Comparison of ENCODE assay signal across 10 cellular contexts in the genomic region with DNA sequence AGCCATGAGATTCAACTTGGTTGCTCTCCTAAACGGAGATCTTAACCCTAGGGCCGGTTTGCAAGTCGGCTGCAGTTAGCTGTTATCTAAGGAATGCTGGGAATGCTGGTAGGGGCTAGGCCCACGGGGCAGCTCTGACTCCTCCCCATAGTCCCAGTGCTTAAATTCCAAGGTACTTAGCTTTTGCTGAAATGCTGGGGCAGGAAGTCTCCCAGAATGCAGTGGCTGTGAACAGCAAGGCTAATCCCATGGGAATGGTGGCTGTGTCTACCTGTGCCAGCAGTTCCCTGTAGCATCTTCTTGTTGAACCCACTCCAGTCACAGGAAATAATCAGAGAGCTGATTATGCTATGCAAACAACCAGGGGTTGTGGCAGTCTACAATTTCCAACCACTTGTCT.
DNase-seq lines count a peak whose midpoint lies in the region; ATAC-seq, FAIRE-seq and TF ChIP-seq lines count a peak whose summit lies in the region.
"Had no signal": no experiment of that assay in that cellular context is flagged by ENCODE, and none has a peak within 500 bp of the region (broad histone marks: within the 10 kb centered on the region; RNA-seq: fewer than 3 reads in every experiment).

No MANE protein-coding gene starts in this region.

- peaks cover 41% of the 10 kb centered on the region for H3K4me1 ChIP-seq in astrocyte (ENCODE audit: insufficient read depth, low read length)
- H3K4me1 ChIP-seq: BLaER1 treated with 17β-estradiol and CSF1 and Interleukin-3, amounts not matched to agents 10 nM and 100 nM had no signal

- H3K9me3 Mint-ChIP-seq in astrocyte (ENCODE audit: unreplicated experiment) (no peaks in the 10 kb centered on the region), glutamatergic neuron (ENCODE audit: unreplicated experiment) (peaks cover 3% of the 10 kb centered on the region)

- H3K27ac Mint-ChIP-seq in astrocyte (ENCODE audit: unreplicated experiment): peak overlapping the region; percentile 94
- no peak overlapping the region for H3K27ac Mint-ChIP-seq in glutamatergic neuron (ENCODE audit: unreplicated experiment)

- DNase-seq in NCI-H510A treated with DMSO at 0.1 percent for 48 hours (lab: John Stamatoyannopoulos, UW): peak; percentile 18
- DNase-seq in NCI-H510A (lab: John Stamatoyannopoulos, UW): no peak
- DNase-seq in astrocyte (ENCODE audit: low read depth): peak; percentile 89
- peak; percentile 78 for DNase-seq in iPS-NIHi11 (ENCODE audit: low spot score)
- DNase-seq in urothelium cell line (ENCODE audit: low spot score): peak; percentile 85
- no peak for DNase-seq in glutamatergic neuron
- no peak for DNase-seq in ureter (ENCODE audit: low spot score)
- DNase-seq: NCI-H1694 had no signal

- H3K36me3 Mint-ChIP-seq in astrocyte (ENCODE audit: low read depth, unreplicated experiment): no peaks in the 10 kb centered on the region
- no peaks in the 10 kb centered on the region for H3K36me3 Mint-ChIP-seq in glutamatergic neuron (ENCODE audit: unreplicated experiment)

- no peaks in the 10 kb centered on the region for H3K27me3 ChIP-seq in astrocyte (ENCODE audit: insufficient read depth, low read length)
- H3K27me3 ChIP-seq: BLaER1 treated with 17β-estradiol and CSF1 and Interleukin-3, amounts not matched to agents 10 nM and 100 nM had no signal

- no peaks in the 10 kb centered on the region for H4K20me1 ChIP-seq in astrocyte (ENCODE audit: insufficient read depth, low read length)
- H4K20me1 ChIP-seq: BLaER1 treated with 17β-estradiol and CSF1 and Interleukin-3, amounts not matched to agents 10 nM and 100 nM had no signal

- no peaks in the 10 kb centered on the region for H3K36me3 ChIP-seq in astrocyte (ENCODE audit: insufficient read depth, low read length)
- H3K36me3 ChIP-seq: BLaER1 treated with 17β-estradiol and CSF1 and Interleukin-3, amounts not matched to agents 10 nM and 100 nM had no signal

- H2AFZ ChIP-seq in astrocyte (ENCODE audit: low read depth, low read length): peak overlapping the region; percentile 8

- ATAC-seq in GM21381 (IDR thresholded peaks at IDR 0.05; ENCODE audit: unreplicated experiment): no peak

- H3K9me3 ChIP-seq in astrocyte (ENCODE audit: insufficient read depth, low read depth, low read length): no peaks in the 10 kb centered on the region
- H3K9me3 ChIP-seq: BLaER1 treated with 17β-estradiol and CSF1 and Interleukin-3, amounts not matched to agents 10 nM and 100 nM had no signal

- H3K4me3 Mint-ChIP-seq in astrocyte (ENCODE audit: unreplicated experiment) (no peak overlapping the region), glutamatergic neuron (ENCODE audit: unreplicated experiment) (no peak overlapping the region)

- TF ChIP-seq CTCF in astrocyte (IDR thresholded peaks at IDR 0.05; ENCODE audit: insufficient read depth, low read depth, low read length) (no peak), glutamatergic neuron (IDR thresholded peaks at IDR 0.05; ENCODE audit: partially characterized antibody, unreplicated experiment) (no peak)

- H3K79me2 ChIP-seq in astrocyte (ENCODE audit: insufficient read depth, low read length): no peaks in the 10 kb centered on the region

- peak overlapping the region; percentile 73 for H3K27ac ChIP-seq in astrocyte (ENCODE audit: low read depth, low read length)
- H3K27ac ChIP-seq: BLaER1 treated with 17β-estradiol and CSF1 and Interleukin-3, amounts not matched to agents 10 nM and 100 nM had no signal

- FAIRE-seq in astrocyte (lab: Jason Lieb, UNC): peak; percentile 56
- no peak for FAIRE-seq in urothelium cell line (lab: Jason Lieb, UNC)

- H3K4me1 Mint-ChIP-seq in astrocyte (ENCODE audit: low read depth, unreplicated experiment) (peaks cover 39% of the 10 kb centered on the region), glutamatergic neuron (ENCODE audit: low read depth, unreplicated experiment) (peaks cover 17% of the 10 kb centered on the region)

- H3K4me2 ChIP-seq in astrocyte (ENCODE audit: low read length): peak overlapping the region; percentile 66
- H3K4me2 ChIP-seq: BLaER1 treated with 17β-estradiol and CSF1 and Interleukin-3, amounts not matched to agents 10 nM and 100 nM had no signal

- H3K27me3 Mint-ChIP-seq in astrocyte (ENCODE audit: low read depth, unreplicated experiment) (no peaks in the 10 kb centered on the region), glutamatergic neuron (ENCODE audit: unreplicated experiment) (peaks cover 7% of the 10 kb centered on the region)

- H3K9ac ChIP-seq in astrocyte (ENCODE audit: low read length): peak overlapping the region; percentile 55
- H3K9ac ChIP-seq: BLaER1 treated with 17β-estradiol and CSF1 and Interleukin-3, amounts not matched to agents 10 nM and 100 nM had no signal

- H3K4me3 ChIP-seq in astrocyte (ENCODE audit: insufficient read depth, low read depth, low read length): peak overlapping the region; percentile 5
- H3K4me3 ChIP-seq: BLaER1 treated with 17β-estradiol and CSF1 and Interleukin-3, amounts not matched to agents 10 nM and 100 nM had no signal

Comparison
In these comparisons a context has a peak if more than half of its experiments do, and no peak if none do; other contexts are left out.
1. DNase-seq: peak in NCI-H510A treated with DMSO at 0.1 percent for 48 hours (single experiment), astrocyte (single experiment), iPS-NIHi11 (single experiment) and urothelium cell line (single experiment); none in NCI-H510A (single experiment), glutamatergic neuron (single experiment) and ureter (single experiment).